In genomic region chr5:124783285-124783684, GRCh38 we compare ENCODE assay signal across 21 cellular contexts. TPM values are rescaled to one million over a fixed set of nuclear protein-coding genes. Genes with fewer than 3 reads are reported as not detected.
"Had no signal": no experiment of that assay in that cellular context is flagged by ENCODE, and none has a peak within 500 bp of the region (broad histone marks: within the 10 kb centered on the region; RNA-seq: fewer than 3 reads in every experiment).

No MANE protein-coding gene starts in this region.

- H3K36me3 ChIP-seq: colonic mucosa, right atrium auricular region, suprapubic skin, transverse colon had no signal

- ATAC-seq: activated CD8-positive, alpha-beta T cell treated with anti-CD3 and anti-CD28 coated beads, Interleukin-2, amount 10 ng/mL, durations not matched to agents 7 days and 5 days; foreskin keratinocyte; stimulated activated naive CD8-positive, alpha-beta T cell treated with anti-CD3 and anti-CD28 coated beads, Interleukin-15, amount 100 ng/mL, for 72 hours; T-cell had no signal

- H3K27me3 Mint-ChIP-seq: activated CD4-positive, alpha-beta T cell treated with anti-CD3 and anti-CD28 coated beads, Interleukin-2, amount 10 ng/mL, durations not matched to agents 7 days and 5 days; activated T-cell treated with anti-CD3 and anti-CD28 coated beads, Interleukin-2, amount 50 U/mL, for 24 hours; brain; stimulated activated naive CD8-positive, alpha-beta T cell treated with anti-CD3 and anti-CD28 coated beads, Interleukin-15, amount 100 ng/mL, for 72 hours; T-cell had no signal

- DNase-seq: activated CD4-positive, alpha-beta T cell treated with anti-CD3 and anti-CD28 coated beads, Interleukin-2, amount 10 ng/mL, durations not matched to agents 7 days and 5 days; activated CD8-positive, alpha-beta T cell treated with anti-CD3 and anti-CD28 coated beads, Interleukin-2, amount 10 ng/mL, durations not matched to agents 7 days and 5 days; activated naive CD4-positive, alpha-beta T cell treated with Interleukin-2 at 50 U/mL for 16 hours; activated T-cell treated with anti-CD3 and anti-CD28 coated beads, Interleukin-2, amount 50 U/mL, for 24 hours; central memory CD4-positive, alpha-beta T cell; colonic mucosa; foreskin keratinocyte; glutamatergic neuron; hippocampal formation; islet precursor cell; stimulated activated CD4-positive, alpha-beta T cell treated with anti-CD3 and anti-CD28 coated beads, Interleukin-2, amount 100 ng/mL, for 24 hours; stimulated activated naive CD8-positive, alpha-beta T cell treated with anti-CD3 and anti-CD28 coated beads, Interleukin-15, amount 100 ng/mL, for 72 hours; T-cell; T-helper 9 cell; transverse colon had no signal

- H3K9me3 ChIP-seq: colonic mucosa, right atrium auricular region, suprapubic skin, transverse colon had no signal

- H3K27ac ChIP-seq: colonic mucosa, foreskin keratinocyte, right atrium auricular region, suprapubic skin, transverse colon had no signal

- H3K27ac Mint-ChIP-seq: activated CD4-positive, alpha-beta T cell treated with anti-CD3 and anti-CD28 coated beads, Interleukin-2, amount 10 ng/mL, durations not matched to agents 7 days and 5 days; activated CD8-positive, alpha-beta T cell treated with anti-CD3 and anti-CD28 coated beads, Interleukin-2, amount 10 ng/mL, durations not matched to agents 7 days and 5 days; activated T-cell treated with anti-CD3 and anti-CD28 coated beads, Interleukin-2, amount 50 U/mL, for 24 hours; activated T-helper 2 cell treated with anti-CD3 and anti-CD28 coated beads, Interferon-gamma antibody, Interleukin-2, Interleukin-4, amounts not matched to agents 10 μg/mL and 5 μg/mL and 100 μg/mL, durations not matched to agents 14 hours and 24 hours and 36 hours; brain; stimulated activated naive CD8-positive, alpha-beta T cell treated with anti-CD3 and anti-CD28 coated beads, Interleukin-15, amount 100 ng/mL, for 72 hours; T-cell had no signal

- H3K36me3 Mint-ChIP-seq: brain, T-cell had no signal

- H3K27me3 ChIP-seq: colonic mucosa, foreskin keratinocyte, right atrium auricular region, suprapubic skin, transverse colon had no signal

- H3K4me3 ChIP-seq: colonic mucosa, lung, right atrium auricular region, suprapubic skin, transverse colon had no signal

- H3K4me1 ChIP-seq: colonic mucosa, foreskin keratinocyte, right atrium auricular region, suprapubic skin, transverse colon had no signal

- H3K4me3 Mint-ChIP-seq: activated CD4-positive, alpha-beta T cell treated with anti-CD3 and anti-CD28 coated beads, Interleukin-2, amount 10 ng/mL, durations not matched to agents 7 days and 5 days; activated CD8-positive, alpha-beta T cell treated with anti-CD3 and anti-CD28 coated beads, Interleukin-2, amount 10 ng/mL, durations not matched to agents 7 days and 5 days; activated T-cell treated with anti-CD3 and anti-CD28 coated beads, Interleukin-2, amount 50 U/mL, for 24 hours; brain; neural crest cell; stimulated activated naive CD8-positive, alpha-beta T cell treated with anti-CD3 and anti-CD28 coated beads, Interleukin-15, amount 100 ng/mL, for 72 hours; T-cell had no signal

- H3K4me1 Mint-ChIP-seq: activated CD4-positive, alpha-beta T cell treated with anti-CD3 and anti-CD28 coated beads, Interleukin-2, amount 10 ng/mL, durations not matched to agents 7 days and 5 days; brain; neural crest cell; stimulated activated naive CD8-positive, alpha-beta T cell treated with anti-CD3 and anti-CD28 coated beads, Interleukin-15, amount 100 ng/mL, for 72 hours; T-cell had no signal

RNA-seq across cellular contexts. Expression of gene ZNF608, which starts 36.8 kb away (rescaled TPM):
- total RNA-seq: activated CD4-positive, alpha-beta T cell treated with anti-CD3 and anti-CD28 coated beads, Interleukin-2, amount 10 ng/mL, durations not matched to agents 7 days and 5 days; activated CD8-positive, alpha-beta T cell treated with anti-CD3 and anti-CD28 coated beads, Interleukin-2, amount 10 ng/mL, durations not matched to agents 7 days and 5 days; activated T-helper 2 cell treated with anti-CD3 and anti-CD28 coated beads, Interferon-gamma antibody, Interleukin-2, Interleukin-4, amounts not matched to agents 10 μg/mL and 5 μg/mL and 100 μg/mL, durations not matched to agents 14 hours and 24 hours and 36 hours had no signal
